Comparison of ENCODE assay signal across 10 cellular contexts in genomic region chr3:133548090-133548489, GRCh38. TPM values are rescaled to one million over a fixed set of nuclear protein-coding genes. Genes with fewer than 3 reads are reported as not detected.
DNase-seq lines count a peak whose midpoint lies in the region; TF ChIP-seq lines count a peak whose summit lies in the region.
"Had no signal": no experiment of that assay in that cellular context is flagged by ENCODE, and none has a peak within 500 bp of the region (broad histone marks: within the 10 kb centered on the region; RNA-seq: fewer than 3 reads in every experiment).

No MANE protein-coding gene starts in this region.

- TF ChIP-seq CTCF in MM.1S (IDR thresholded peaks at IDR 0.05; ENCODE audit: low read length) (no peak), esophagus squamous epithelium (IDR thresholded peaks at IDR 0.05) (no peak), neural progenitor cell (IDR thresholded peaks at IDR 0.05) (no peak)

- TF ChIP-seq POLR2A in esophagus squamous epithelium (IDR thresholded peaks at IDR 0.05) = no peak

- CTCF ChIA-PET in activated CD4-positive, alpha-beta T cell treated with anti-CD3 and anti-CD28 coated beads, Interleukin-2, amount 10 ng/mL, durations not matched to agents 7 days and 5 days (lab: Charles Lee) = interaction anchor here (1.1 to 2.2 kb wide), 2 partner anchors 16 to 25 kb away, joined by 3 to 7 read pairs; partner anchors contain the start of gene CDV3

- H3K4me2 ChIP-seq in MM.1S (ENCODE audit: low read depth, low read length) = peak overlapping the region; percentile 15; the same call in 1 of the 2 replicates
- H3K4me2 ChIP-seq in neural progenitor cell = peak overlapping the region; percentile 3

- no peaks in the 10 kb centered on the region for H4K20me1 ChIP-seq in MM.1S (ENCODE audit: insufficient read depth, low read length)
- no peaks in the 10 kb centered on the region for H4K20me1 ChIP-seq in neural progenitor cell (ENCODE audit: low read depth)

- H3K27me3 ChIP-seq in MM.1S (replicated peaks; ENCODE audit: insufficient read depth, low read length) = no peaks in the 10 kb centered on the region
- H3K27me3 ChIP-seq in esophagus squamous epithelium = no peaks in the 10 kb centered on the region
- H3K27me3 ChIP-seq in neural progenitor cell = no peaks in the 10 kb centered on the region
- H3K27me3 ChIP-seq: foreskin keratinocyte had no signal

- H3K79me2 ChIP-seq in MM.1S (ENCODE audit: low read length) (no peaks in the 10 kb centered on the region), neural progenitor cell (ENCODE audit: low read depth) (no peaks in the 10 kb centered on the region)

- peak overlapping the region; percentile 54; the same call in 1 of the 2 replicates for H3K27ac ChIP-seq in MM.1S (ENCODE audit: low read length)
- H3K27ac ChIP-seq in esophagus squamous epithelium = peak overlapping the region; percentile 43 to 84 (median 74)
- no peak overlapping the region for H3K27ac ChIP-seq in neural progenitor cell
- H3K27ac ChIP-seq: foreskin keratinocyte had no signal

- H3K9me3 Mint-ChIP-seq in neural progenitor cell = peaks cover 5% of the 10 kb centered on the region
- no peaks in the 10 kb centered on the region for H3K9me3 Mint-ChIP-seq in activated CD4-positive, alpha-beta T cell treated with anti-CD3 and anti-CD28 coated beads, Interleukin-2, amount 10 ng/mL, durations not matched to agents 7 days and 5 days

- DNase-seq in A172 (ENCODE audit: low spot score) (peak; percentile 46), MM.1S (peak; percentile 49), esophagus squamous epithelium (lab: John Stamatoyannopoulos, UW) (no peak), neural progenitor cell (ENCODE audit: low spot score) (no peak), GM19240 (ENCODE audit: insufficient read length, low spot score) (no peak), SW480 (ENCODE audit: low spot score) (no peak), iPS-NIHi11 (ENCODE audit: low spot score) (no peak)
- no peak for DNase-seq in activated CD4-positive, alpha-beta T cell treated with anti-CD3 and anti-CD28 coated beads, Interleukin-2, amount 10 ng/mL, durations not matched to agents 7 days and 5 days
- DNase-seq: DND-41 had no signal

- intact Hi-C loops in esophagus squamous epithelium (cut with DNase I) = loop anchor here (10.0 kb wide), 1 partner anchor 53 kb away; no protein-coding TSS in a partner anchor

- H3K9me3 ChIP-seq in MM.1S (replicated peaks; ENCODE audit: insufficient read depth, low read length) = no peaks in the 10 kb centered on the region
- H3K9me3 ChIP-seq in esophagus squamous epithelium = no peaks in the 10 kb centered on the region
- H3K9me3 ChIP-seq in neural progenitor cell (ENCODE audit: low read depth) = no peaks in the 10 kb centered on the region

- peaks cover 14% of the 10 kb centered on the region for H3K4me1 Mint-ChIP-seq in neural progenitor cell
- H3K4me1 Mint-ChIP-seq in activated CD4-positive, alpha-beta T cell treated with anti-CD3 and anti-CD28 coated beads, Interleukin-2, amount 10 ng/mL, durations not matched to agents 7 days and 5 days = peaks cover 2% of the 10 kb centered on the region

- H2AFZ ChIP-seq in MM.1S (ENCODE audit: low read length) (0 out of 2 replicates have a peak overlapping the region, but pooled peaks have one; percentile 1), neural progenitor cell (replicated peaks) (no peak overlapping the region)

- 22 to 26% methylated on average over 2 of the region's 2 CpGs for WGBS in esophagus squamous epithelium, 2 donors

- H3K9me2 ChIP-seq in MM.1S (replicated peaks; ENCODE audit: insufficient read depth, low read length) = no peaks in the 10 kb centered on the region

- no peak overlapping the region for H3K4me3 Mint-ChIP-seq in neural progenitor cell
- H3K4me3 Mint-ChIP-seq in activated CD4-positive, alpha-beta T cell treated with anti-CD3 and anti-CD28 coated beads, Interleukin-2, amount 10 ng/mL, durations not matched to agents 7 days and 5 days = no peak overlapping the region

- H3K4me3 ChIP-seq in MM.1S (ENCODE audit: low read length) (no peak overlapping the region), esophagus squamous epithelium (no peak overlapping the region), neural progenitor cell (no peak overlapping the region)

- H3K9ac ChIP-seq in MM.1S (ENCODE audit: low read length) (peak overlapping the region; percentile 11; the same call in 1 of the 2 replicates), neural progenitor cell (no peak overlapping the region)

- H3F3A ChIP-seq in MM.1S (ENCODE audit: insufficient read depth, low read length) (peaks cover 23% of the 10 kb centered on the region), neural progenitor cell (ENCODE audit: low read depth) (no peaks in the 10 kb centered on the region)

- no peak overlapping the region for H3K27ac Mint-ChIP-seq in neural progenitor cell
- no peak overlapping the region for H3K27ac Mint-ChIP-seq in activated CD4-positive, alpha-beta T cell treated with anti-CD3 and anti-CD28 coated beads, Interleukin-2, amount 10 ng/mL, durations not matched to agents 7 days and 5 days

- no peaks in the 10 kb centered on the region for H3K36me3 Mint-ChIP-seq in neural progenitor cell
- H3K36me3 Mint-ChIP-seq in activated CD4-positive, alpha-beta T cell treated with anti-CD3 and anti-CD28 coated beads, Interleukin-2, amount 10 ng/mL, durations not matched to agents 7 days and 5 days (ENCODE audit: low read depth) = no peaks in the 10 kb centered on the region

- POLR2A ChIA-PET in activated CD4-positive, alpha-beta T cell treated with anti-CD3 and anti-CD28 coated beads, Interleukin-2, amount 10 ng/mL, durations not matched to agents 7 days and 5 days (lab: Charles Lee) = no interaction called here

- peaks cover 5% of the 10 kb centered on the region for H3K27me3 Mint-ChIP-seq in neural progenitor cell (ENCODE audit: insufficient read depth, low read depth)
- H3K27me3 Mint-ChIP-seq in activated CD4-positive, alpha-beta T cell treated with anti-CD3 and anti-CD28 coated beads, Interleukin-2, amount 10 ng/mL, durations not matched to agents 7 days and 5 days = no peaks in the 10 kb centered on the region

- no peaks in the 10 kb centered on the region for H3K36me3 ChIP-seq in MM.1S (replicated peaks; ENCODE audit: insufficient read depth, low read length)
- no peaks in the 10 kb centered on the region for H3K36me3 ChIP-seq in esophagus squamous epithelium
- no peaks in the 10 kb centered on the region for H3K36me3 ChIP-seq in neural progenitor cell

- H3K4me1 ChIP-seq in MM.1S (ENCODE audit: low read length) (peaks cover 39% of the 10 kb centered on the region), esophagus squamous epithelium (peaks cover 6 to 28% (median 9%) of the 10 kb centered on the region in 3 donors), neural progenitor cell (peaks cover 8% of the 10 kb centered on the region)
- H3K4me1 ChIP-seq: foreskin keratinocyte had no signal

RNA-seq across cellular contexts. Expression of gene CDV3, which starts 25.4 kb away (rescaled TPM):
- 239 and 271 TPM in 2 replicates for total RNA-seq in A172 (2014; rRNA removed; shearing (Covaris generic))
- total RNA-seq in esophagus squamous epithelium = 100 to 1,000 TPM in 3 of 4 donors, 10 to 100 TPM in 1; 94.5 to 120 (median 119) TPM
- 175 and 272 TPM in 2 replicates for total RNA-seq in neural progenitor cell (ENCODE audit: low replicate concordance)
- total RNA-seq in activated CD4-positive, alpha-beta T cell treated with anti-CD3 and anti-CD28 coated beads, Interleukin-2, amount 10 ng/mL, durations not matched to agents 7 days and 5 days = 100 to 1,000 TPM; 177 to 196 TPM

Comparison
In these comparisons a context has a peak if more than half of its experiments do, and no peak if none do; other contexts are left out.
1. DNase-seq: peak in A172 (single experiment) and MM.1S (single experiment); none in esophagus squamous epithelium (single experiment), neural progenitor cell (single experiment), activated CD4-positive, alpha-beta T cell treated with anti-CD3 and anti-CD28 coated beads, Interleukin-2, amount 10 ng/mL, durations not matched to agents 7 days and 5 days (single experiment), GM19240 (single experiment), SW480 (single experiment) and iPS-NIHi11 (single experiment).